ENCODE assay signal across 8 cellular contexts in genomic region chrX:103685396-103685795, GRCh38. TPM values are rescaled to one million over a fixed set of nuclear protein-coding genes. Genes with fewer than 3 reads are reported as not detected.
A peak's percentile ranks its signal among the peaks of the same experiment; 100 is the strongest.
DNase-seq lines count a peak whose midpoint lies in the region; ATAC-seq and TF ChIP-seq lines count a peak whose summit lies in the region.

No MANE protein-coding gene starts in this region.

- POLR2A ChIA-PET in activated CD8-positive, alpha-beta T cell treated with anti-CD3 and anti-CD28 coated beads for 36 hours (lab: Charles Lee): no interaction called here

- H3K4me1 Mint-ChIP-seq in stimulated activated naive CD8-positive, alpha-beta T cell treated with anti-CD3 and anti-CD28 coated beads, Interleukin-15, Interleukin-2, amounts not matched to agents 100 ng/mL and 50 ng/mL, for 24 hours (ENCODE audit: low read depth): peaks cover 15% of the 10 kb centered on the region
- peaks cover 6% of the 10 kb centered on the region for H3K4me1 Mint-ChIP-seq in stimulated activated naive CD8-positive, alpha-beta T cell treated with anti-CD3 and anti-CD28 coated beads, Interleukin-15, amount 100 ng/mL, for 72 hours
- H3K4me1 Mint-ChIP-seq in activated CD8-positive, alpha-beta T cell treated with anti-CD3 and anti-CD28 coated beads for 36 hours (ENCODE audit: low read depth): peaks cover 11% of the 10 kb centered on the region

- intact Hi-C loops in activated CD8-positive, alpha-beta T cell treated with anti-CD3 and anti-CD28 coated beads for 36 hours (cut with micrococcal nuclease): loop anchor here (5.0 to 10.0 kb wide), 3 partner anchors 51 to 151 kb away; no protein-coding TSS in a partner anchor

- H3K36me3 ChIP-seq in kidney epithelial cell (ENCODE audit: control insufficient read depth, insufficient read depth, low read length): no peaks in the 10 kb centered on the region

- no peaks in the 10 kb centered on the region for H3K27me3 Mint-ChIP-seq in stimulated activated naive CD8-positive, alpha-beta T cell treated with anti-CD3 and anti-CD28 coated beads, Interleukin-15, Interleukin-2, amounts not matched to agents 100 ng/mL and 50 ng/mL, for 24 hours
- H3K27me3 Mint-ChIP-seq in stimulated activated naive CD8-positive, alpha-beta T cell treated with anti-CD3 and anti-CD28 coated beads, Interleukin-15, amount 100 ng/mL, for 72 hours: no peaks in the 10 kb centered on the region
- no peaks in the 10 kb centered on the region for H3K27me3 Mint-ChIP-seq in activated CD8-positive, alpha-beta T cell treated with anti-CD3 and anti-CD28 coated beads for 36 hours

- DNase-seq in stimulated activated naive CD8-positive, alpha-beta T cell treated with anti-CD3 and anti-CD28 coated beads, Interleukin-15, amount 100 ng/mL, for 72 hours: no peak
- peak; percentile 26 for DNase-seq in activated CD8-positive, alpha-beta T cell treated with anti-CD3 and anti-CD28 coated beads for 36 hours
- DNase-seq in kidney epithelial cell (ENCODE audit: low read depth): no peak
- no peak for DNase-seq in kidney tubule cell (ENCODE audit: low spot score)
- no peak for DNase-seq in NCI-H146 treated with DMSO at 0.1 percent for 48 hours (lab: John Stamatoyannopoulos, UW; ENCODE audit: unreplicated experiment)
- DNase-seq in NCI-H146 (lab: John Stamatoyannopoulos, UW): no peak
- no peak for DNase-seq in NCI-H345 treated with DMSO at 0.1 percent for 48 hours (lab: John Stamatoyannopoulos, UW; ENCODE audit: unreplicated experiment)

- peak overlapping the region; percentile 92 for H3K27ac Mint-ChIP-seq in stimulated activated naive CD8-positive, alpha-beta T cell treated with anti-CD3 and anti-CD28 coated beads, Interleukin-15, Interleukin-2, amounts not matched to agents 100 ng/mL and 50 ng/mL, for 24 hours
- peak overlapping the region in 1 of 2 donors; percentile 91 for H3K27ac Mint-ChIP-seq in stimulated activated naive CD8-positive, alpha-beta T cell treated with anti-CD3 and anti-CD28 coated beads, Interleukin-15, amount 100 ng/mL, for 72 hours
- peak overlapping the region; percentile 96 for H3K27ac Mint-ChIP-seq in activated CD8-positive, alpha-beta T cell treated with anti-CD3 and anti-CD28 coated beads for 36 hours

- no peak for ATAC-seq in stimulated activated naive CD8-positive, alpha-beta T cell treated with anti-CD3 and anti-CD28 coated beads, Interleukin-15, amount 100 ng/mL, for 72 hours
- ATAC-seq in activated CD8-positive, alpha-beta T cell treated with anti-CD3 and anti-CD28 coated beads for 36 hours: no peak

- no peaks in the 10 kb centered on the region for H3K9me3 Mint-ChIP-seq in stimulated activated naive CD8-positive, alpha-beta T cell treated with anti-CD3 and anti-CD28 coated beads, Interleukin-15, Interleukin-2, amounts not matched to agents 100 ng/mL and 50 ng/mL, for 24 hours
- H3K9me3 Mint-ChIP-seq in stimulated activated naive CD8-positive, alpha-beta T cell treated with anti-CD3 and anti-CD28 coated beads, Interleukin-15, amount 100 ng/mL, for 72 hours: no peaks in the 10 kb centered on the region
- H3K9me3 Mint-ChIP-seq in activated CD8-positive, alpha-beta T cell treated with anti-CD3 and anti-CD28 coated beads for 36 hours: no peaks in the 10 kb centered on the region

- no peak for TF ChIP-seq CTCF in activated CD8-positive, alpha-beta T cell treated with anti-CD3 and anti-CD28 coated beads for 36 hours (IDR thresholded peaks at IDR 0.05)
- TF ChIP-seq CTCF in kidney epithelial cell (IDR thresholded peaks at IDR 0.05; ENCODE audit: insufficient read depth, low read length, poor library complexity, severe bottlenecking): no peak

- peaks cover 34% of the 10 kb centered on the region for H3K36me3 Mint-ChIP-seq in stimulated activated naive CD8-positive, alpha-beta T cell treated with anti-CD3 and anti-CD28 coated beads, Interleukin-15, Interleukin-2, amounts not matched to agents 100 ng/mL and 50 ng/mL, for 24 hours (ENCODE audit: low read depth)
- H3K36me3 Mint-ChIP-seq in activated CD8-positive, alpha-beta T cell treated with anti-CD3 and anti-CD28 coated beads for 36 hours (ENCODE audit: low read depth): peaks cover 22% of the 10 kb centered on the region

- H3K4me3 ChIP-seq in kidney epithelial cell (ENCODE audit: low read depth, low read length): peak overlapping the region; percentile 80

- no peaks in the 10 kb centered on the region for H3K27me3 ChIP-seq in kidney epithelial cell (ENCODE audit: control insufficient read depth, insufficient read depth, low read length)

- peak overlapping the region; percentile 91 for H3K4me3 Mint-ChIP-seq in stimulated activated naive CD8-positive, alpha-beta T cell treated with anti-CD3 and anti-CD28 coated beads, Interleukin-15, Interleukin-2, amounts not matched to agents 100 ng/mL and 50 ng/mL, for 24 hours
- H3K4me3 Mint-ChIP-seq in stimulated activated naive CD8-positive, alpha-beta T cell treated with anti-CD3 and anti-CD28 coated beads, Interleukin-15, amount 100 ng/mL, for 72 hours: peak overlapping the region in 1 of 2 donors; percentile 73
- no peak overlapping the region for H3K4me3 Mint-ChIP-seq in activated CD8-positive, alpha-beta T cell treated with anti-CD3 and anti-CD28 coated beads for 36 hours

- CTCF ChIA-PET in activated CD8-positive, alpha-beta T cell treated with anti-CD3 and anti-CD28 coated beads for 36 hours (lab: Charles Lee): interaction anchor here (0.8 to 1.0 kb wide), 3 partner anchors 9 to 101 kb away, joined by 3 read pairs; no protein-coding TSS in a partner anchor

RNA-seq across cellular contexts. Expression of gene MORF4L2, which starts 1.1 kb away (rescaled TPM):
- total RNA-seq in activated CD8-positive, alpha-beta T cell treated with anti-CD3 and anti-CD28 coated beads for 36 hours: 100 to 1,000 TPM; 234 to 239 TPM
- 297 and 373 TPM in 2 replicates for total RNA-seq in kidney epithelial cell

RNA-seq across cellular contexts. Expression of gene TMEM31, which starts 25.3 kb away (rescaled TPM):
- total RNA-seq in activated CD8-positive, alpha-beta T cell treated with anti-CD3 and anti-CD28 coated beads for 36 hours: 1 to 10 TPM in 1 of 2 experiments, under 1 TPM in 1; 0.52 to 1.1 TPM
- total RNA-seq in kidney epithelial cell: not detected in 2 replicates

RNA-seq across cellular contexts. Expression of gene TCEAL1, which starts 56.6 kb away (rescaled TPM):
- total RNA-seq in activated CD8-positive, alpha-beta T cell treated with anti-CD3 and anti-CD28 coated beads for 36 hours: 1 to 10 TPM; 6.5 to 7.7 TPM
- 13.3 and 19.0 TPM in 2 replicates for total RNA-seq in kidney epithelial cell
